Comparison of ENCODE assay signal across 9 cellular contexts in the genomic region with DNA sequence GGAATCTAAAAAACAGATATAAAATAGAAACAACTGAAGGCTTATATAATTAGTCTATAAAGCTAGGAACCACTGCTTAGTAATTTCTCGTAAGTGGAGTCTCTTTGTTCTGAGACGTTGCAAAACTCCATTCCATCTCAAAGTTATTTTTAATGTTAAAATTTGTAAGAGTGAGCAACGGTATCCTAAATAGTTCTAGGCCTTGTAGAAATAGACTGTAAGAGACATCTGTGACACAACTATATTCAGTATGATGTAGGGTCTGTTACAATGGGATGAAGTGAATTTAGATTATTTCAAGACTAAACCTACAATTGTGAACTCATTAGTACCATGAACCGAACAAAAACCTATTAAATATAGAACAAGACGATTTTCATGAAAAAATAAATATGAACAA.
"Had no signal": no experiment of that assay in that cellular context is flagged by ENCODE, and none has a peak within 500 bp of the region (broad histone marks: within the 10 kb centered on the region; RNA-seq: fewer than 3 reads in every experiment).

No MANE protein-coding gene starts in this region.

- H3K9me3 ChIP-seq: HAP-1 had no signal

- H3K27ac ChIP-seq: GM23248, HL-60 had no signal

- FAIRE-seq: HepG2 had no signal

- H3K27ac Mint-ChIP-seq: HFFc6 had no signal

- DNase-seq: GM23248, GOT3, H7, HFFc6 had no signal

- H3K9ac ChIP-seq: GM23248 had no signal

- H3K4me3 ChIP-seq: GM23248, HAP-1 had no signal

- H3K9me3 Mint-ChIP-seq: HFFc6 had no signal

- H2AFZ ChIP-seq: GM23248 had no signal

- H3K27me3 Mint-ChIP-seq: IgD-negative memory B cell had no signal

- ATAC-seq: HCT116, HepG2 had no signal

- H3K4me3 Mint-ChIP-seq: HFFc6, IgD-negative memory B cell had no signal
